Comparison of ENCODE assay signal across 12 cellular contexts in genomic region chr4:163161536-163162205, GRCh38. TPM values are rescaled to one million over a fixed set of nuclear protein-coding genes. Genes with fewer than 3 reads are reported as not detected.
DNase-seq lines count a peak whose midpoint lies in the region; ATAC-seq and TF ChIP-seq lines count a peak whose summit lies in the region.
"Had no signal": no experiment of that assay in that cellular context is flagged by ENCODE, and none has a peak within 500 bp of the region (broad histone marks: within the 10 kb centered on the region; RNA-seq: fewer than 3 reads in every experiment).

No MANE protein-coding gene starts in this region.

- peaks cover 77% of the 10 kb centered on the region for H3K4me1 Mint-ChIP-seq in CD4-positive, alpha-beta T cell (ENCODE audit: low read depth)

- no peak overlapping the region for H3K27ac ChIP-seq in CD4-positive, alpha-beta T cell (ENCODE audit: low read depth, low read length)

- intact Hi-C loops in CD4-positive, alpha-beta T cell (cut with DNase I, micrococcal nuclease), result loop anchor here in 1 of 2 experiments (5.0 to 10.0 kb wide), 3 partner anchors 381 to 1943 kb away; no protein-coding TSS in a partner anchor

- H3K27me3 Mint-ChIP-seq in CD4-positive, alpha-beta T cell, result no peaks in the 10 kb centered on the region
- H3K27me3 Mint-ChIP-seq: activated naive CD8-positive, alpha-beta T cell treated with anti-CD3 and anti-CD28 coated beads, Interleukin-2, amount 10 ng/mL, durations not matched to agents 7 days and 5 days had no signal

- peaks cover under 1% of the 10 kb centered on the region for H3K9me3 Mint-ChIP-seq in CD4-positive, alpha-beta T cell
- H3K9me3 Mint-ChIP-seq: activated naive CD8-positive, alpha-beta T cell treated with anti-CD3 and anti-CD28 coated beads, Interleukin-2, amount 10 ng/mL, durations not matched to agents 7 days and 5 days; mesothelial cell of epicardium had no signal

- CTCF ChIA-PET in CD4-positive, alpha-beta T cell (lab: Charles Lee), result no interaction called here

- POLR2A ChIA-PET in CD4-positive, alpha-beta T cell (lab: Charles Lee), result interaction anchor here (0.6 kb wide), 1 partner anchor 17 kb away, joined by 3 read pairs; no protein-coding TSS in a partner anchor

- no peak overlapping the region for H3K4me3 ChIP-seq in choroid plexus epithelial cell (ENCODE audit: low read depth, low read length)

- no peak overlapping the region for H3K27ac Mint-ChIP-seq in CD4-positive, alpha-beta T cell
- H3K27ac Mint-ChIP-seq: activated naive CD8-positive, alpha-beta T cell treated with anti-CD3 and anti-CD28 coated beads, Interleukin-2, amount 10 ng/mL, durations not matched to agents 7 days and 5 days; mesothelial cell of epicardium had no signal

- H3K9me3 ChIP-seq in CD4-positive, alpha-beta T cell (ENCODE audit: control insufficient read depth, low read length), result no peaks in the 10 kb centered on the region

- peaks cover 88% of the 10 kb centered on the region for H3K36me3 Mint-ChIP-seq in CD4-positive, alpha-beta T cell (ENCODE audit: low read depth)

- ATAC-seq in CD4-positive, alpha-beta T cell (ENCODE audit: poor library complexity), result no peak
- ATAC-seq in HG02759 (IDR thresholded peaks at IDR 0.05; ENCODE audit: unreplicated experiment) (no peak), GM18861 (IDR thresholded peaks at IDR 0.05; ENCODE audit: unreplicated experiment) (no peak)

- no peak for TF ChIP-seq CTCF in CD4-positive, alpha-beta T cell (IDR thresholded peaks at IDR 0.05)
- no peak for TF ChIP-seq CTCF in choroid plexus epithelial cell (conservative IDR thresholded peaks at IDR 0.05; ENCODE audit: low read depth, low read length)

- H3K4me3 Mint-ChIP-seq in CD4-positive, alpha-beta T cell, result peak overlapping the region; percentile 0
- H3K4me3 Mint-ChIP-seq: activated naive CD8-positive, alpha-beta T cell treated with anti-CD3 and anti-CD28 coated beads, Interleukin-2, amount 10 ng/mL, durations not matched to agents 7 days and 5 days; mesothelial cell of epicardium had no signal

- H3K27me3 ChIP-seq in CD4-positive, alpha-beta T cell (ENCODE audit: control insufficient read depth, insufficient read depth, low read length), result no peaks in the 10 kb centered on the region

- DNase-seq in CD4-positive, alpha-beta T cell, result no peak
- DNase-seq in HT1080 (ENCODE audit: low read depth) (peak; percentile 47), choroid plexus epithelial cell (ENCODE audit: low read depth) (peak; percentile 65), occipital lobe (lab: John Stamatoyannopoulos, UW) (peak; percentile 17), ureter (ENCODE audit: low spot score) (no peak), A172 (ENCODE audit: low spot score) (no peak)
- DNase-seq: activated naive CD8-positive, alpha-beta T cell treated with anti-CD3 and anti-CD28 coated beads, Interleukin-2, amount 10 ng/mL, durations not matched to agents 7 days and 5 days; DMS79 treated with DMSO at 0.1 percent for 48 hours; Kasumi-1 had no signal

RNA-seq across cellular contexts. Expression of gene NAF1, which starts 5.0 kb away (rescaled TPM):
- 10 to 100 TPM; 56.2 to 58.3 TPM for total RNA-seq in CD4-positive, alpha-beta T cell
- total RNA-seq in HT1080 (2014; rRNA removed; shearing (Covaris generic)), result 9.5 and 20.4 TPM in 2 replicates
- 18.4 and 25.4 TPM in 2 replicates for polyA plus RNA-seq in HT1080 (2015; cell fraction: cytosol; rRNA removed)
- 25.2 and 31.0 TPM in 2 replicates for polyA plus RNA-seq in HT1080 (2015; cell fraction: nucleus; rRNA removed)
- 16.5 TPM for total RNA-seq in occipital lobe
- 26.2 TPM for total RNA-seq in ureter
- 10.1 and 11.1 TPM in 2 replicates for total RNA-seq in A172 (2014; rRNA removed; shearing (Covaris generic))

Comparison
In these comparisons a context has a peak if more than half of its experiments do, and no peak if none do; other contexts are left out.
1. DNase-seq: peak in HT1080 (single experiment), choroid plexus epithelial cell (single experiment) and occipital lobe (single experiment); none in CD4-positive, alpha-beta T cell (0 of 10), ureter (single experiment) and A172 (single experiment).